ENCODE assay signal across 8 cellular contexts in the genomic region with DNA sequence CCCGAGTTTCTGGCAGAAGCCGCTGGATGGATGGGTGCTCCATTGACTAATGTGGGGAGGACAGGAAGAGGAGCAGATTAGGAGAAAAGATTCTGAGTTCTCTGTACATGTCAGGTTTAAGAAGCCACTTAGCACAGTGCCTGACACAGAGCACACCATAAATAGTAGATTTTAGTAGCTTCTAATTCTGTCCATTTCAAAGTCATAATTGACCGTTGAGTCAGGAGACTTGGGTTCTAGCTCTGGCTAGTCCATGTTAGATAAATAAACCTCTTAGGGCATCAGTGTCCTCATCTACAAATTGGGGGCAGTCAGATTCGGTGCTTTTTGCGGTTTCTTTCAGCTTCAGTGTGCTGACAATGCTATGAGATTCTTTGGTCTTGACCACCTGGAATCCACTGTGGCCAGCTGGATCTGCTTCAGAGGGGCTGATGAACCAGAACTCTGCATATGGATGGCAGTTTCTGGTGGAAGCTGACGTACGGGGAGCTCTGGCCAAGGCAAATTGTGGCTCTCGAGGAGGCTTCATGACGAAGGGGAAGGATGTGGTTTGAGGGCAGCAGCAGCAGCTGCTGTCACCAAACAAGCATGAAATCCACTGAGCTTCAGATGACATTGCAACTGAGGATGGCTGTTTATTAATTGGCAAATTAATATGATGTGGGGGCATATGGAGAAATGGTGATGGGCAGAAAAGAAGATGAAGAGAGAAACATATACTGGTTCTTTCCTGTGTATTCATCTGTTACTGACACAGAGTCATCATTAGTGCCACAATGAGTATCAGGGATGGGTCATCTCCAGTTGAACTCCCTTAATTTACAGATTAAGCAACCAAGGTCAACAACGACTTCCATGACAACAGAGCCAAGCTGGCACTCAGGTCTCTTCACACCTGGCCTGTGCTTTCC.
DNase-seq lines count a peak whose midpoint lies in the region; ATAC-seq and TF ChIP-seq lines count a peak whose summit lies in the region.

No MANE protein-coding gene starts in this region.

- no peaks in the 10 kb centered on the region for H3K9me3 Mint-ChIP-seq in activated CD8-positive, alpha-beta memory T cell treated with anti-CD3 and anti-CD28 coated beads, Interleukin-2, amount 10 ng/mL, durations not matched to agents 7 days and 5 days (ENCODE audit: low read depth)
- peaks cover 3% of the 10 kb centered on the region for H3K9me3 Mint-ChIP-seq in stimulated activated memory B cell treated with anti-CD40 and anti-IgM and Interleukin-4, amounts not matched to agents 10 μg/mL and 1 μg/mL and 100 μg/mL, for 72 hours
- H3K9me3 Mint-ChIP-seq in osteocyte (ENCODE audit: unreplicated experiment) = peaks cover 4% of the 10 kb centered on the region

- no peak for TF ChIP-seq CTCF in osteocyte (IDR thresholded peaks at IDR 0.05)

- ATAC-seq in GM18502 (IDR thresholded peaks at IDR 0.05; ENCODE audit: poor library complexity, unreplicated experiment) (peak; percentile 93), HG02798 (IDR thresholded peaks at IDR 0.05; ENCODE audit: poor library complexity, unreplicated experiment) (peak; percentile 93), left colon (peak; percentile 41)
- ATAC-seq in activated CD8-positive, alpha-beta memory T cell treated with anti-CD3 and anti-CD28 coated beads, Interleukin-2, amount 10 ng/mL, durations not matched to agents 7 days and 5 days = peak; percentile 94
- peak; percentile 94 for ATAC-seq in stimulated activated memory B cell treated with anti-CD40 and anti-IgM and Interleukin-4, amounts not matched to agents 10 μg/mL and 1 μg/mL and 100 μg/mL, for 72 hours

- CTCF ChIA-PET in activated CD8-positive, alpha-beta memory T cell treated with anti-CD3 and anti-CD28 coated beads, Interleukin-2, amount 10 ng/mL, durations not matched to agents 7 days and 5 days (lab: Charles Lee) = interaction anchor here (0.7 to 1.5 kb wide), 6 partner anchors 10 to 270 kb away, joined by 3 to 8 read pairs (median 4); no protein-coding TSS in a partner anchor

- H3K4me1 Mint-ChIP-seq in activated CD8-positive, alpha-beta memory T cell treated with anti-CD3 and anti-CD28 coated beads, Interleukin-2, amount 10 ng/mL, durations not matched to agents 7 days and 5 days = peaks cover 40% of the 10 kb centered on the region
- H3K4me1 Mint-ChIP-seq in stimulated activated memory B cell treated with anti-CD40 and anti-IgM and Interleukin-4, amounts not matched to agents 10 μg/mL and 1 μg/mL and 100 μg/mL, for 72 hours = peaks cover 37% of the 10 kb centered on the region
- peaks cover 27% of the 10 kb centered on the region for H3K4me1 Mint-ChIP-seq in osteocyte (ENCODE audit: unreplicated experiment)

- peaks cover 4% of the 10 kb centered on the region for H3K36me3 Mint-ChIP-seq in activated CD8-positive, alpha-beta memory T cell treated with anti-CD3 and anti-CD28 coated beads, Interleukin-2, amount 10 ng/mL, durations not matched to agents 7 days and 5 days
- H3K36me3 Mint-ChIP-seq in stimulated activated memory B cell treated with anti-CD40 and anti-IgM and Interleukin-4, amounts not matched to agents 10 μg/mL and 1 μg/mL and 100 μg/mL, for 72 hours = peaks cover 6% of the 10 kb centered on the region
- H3K36me3 Mint-ChIP-seq in osteocyte (ENCODE audit: unreplicated experiment) = peaks cover 8% of the 10 kb centered on the region

- H3K27me3 Mint-ChIP-seq in activated CD8-positive, alpha-beta memory T cell treated with anti-CD3 and anti-CD28 coated beads, Interleukin-2, amount 10 ng/mL, durations not matched to agents 7 days and 5 days = peaks cover 4% of the 10 kb centered on the region
- no peaks in the 10 kb centered on the region for H3K27me3 Mint-ChIP-seq in stimulated activated memory B cell treated with anti-CD40 and anti-IgM and Interleukin-4, amounts not matched to agents 10 μg/mL and 1 μg/mL and 100 μg/mL, for 72 hours
- H3K27me3 Mint-ChIP-seq in osteocyte (ENCODE audit: unreplicated experiment) = no peaks in the 10 kb centered on the region

- intact Hi-C loops in left colon (cut with DNase I, micrococcal nuclease) = no loop called here

- peak overlapping the region; percentile 92 for H3K27ac Mint-ChIP-seq in activated CD8-positive, alpha-beta memory T cell treated with anti-CD3 and anti-CD28 coated beads, Interleukin-2, amount 10 ng/mL, durations not matched to agents 7 days and 5 days
- H3K27ac Mint-ChIP-seq in stimulated activated memory B cell treated with anti-CD40 and anti-IgM and Interleukin-4, amounts not matched to agents 10 μg/mL and 1 μg/mL and 100 μg/mL, for 72 hours = peak overlapping the region; percentile 62
- no peak overlapping the region for H3K27ac Mint-ChIP-seq in osteocyte (ENCODE audit: unreplicated experiment)

- H3K4me3 Mint-ChIP-seq in activated CD8-positive, alpha-beta memory T cell treated with anti-CD3 and anti-CD28 coated beads, Interleukin-2, amount 10 ng/mL, durations not matched to agents 7 days and 5 days = peak overlapping the region; percentile 51
- H3K4me3 Mint-ChIP-seq in stimulated activated memory B cell treated with anti-CD40 and anti-IgM and Interleukin-4, amounts not matched to agents 10 μg/mL and 1 μg/mL and 100 μg/mL, for 72 hours = peak overlapping the region; percentile 2
- no peak overlapping the region for H3K4me3 Mint-ChIP-seq in osteocyte (ENCODE audit: unreplicated experiment)

- peak; percentile 82 for DNase-seq in NCI-H510A treated with DMSO at 0.1 percent for 48 hours (lab: John Stamatoyannopoulos, UW)
- DNase-seq in activated CD8-positive, alpha-beta memory T cell treated with anti-CD3 and anti-CD28 coated beads, Interleukin-2, amount 10 ng/mL, durations not matched to agents 7 days and 5 days = peak; percentile 93
- DNase-seq in left colon = peak; percentile 43 to 50
- DNase-seq in osteocyte (ENCODE audit: extremely low spot score, unreplicated experiment) = no peak
- no peak for DNase-seq in superior temporal gyrus (ENCODE audit: extremely low spot score)

Comparison
In these comparisons a context has a peak if more than half of its experiments do, and no peak if none do; other contexts are left out.
1. ATAC-seq: peak in every context shown above with its lines; median percentile 94 in activated CD8-positive, alpha-beta memory T cell treated with anti-CD3 and anti-CD28 coated beads, Interleukin-2, amount 10 ng/mL, durations not matched to agents 7 days and 5 days; 94 in stimulated activated memory B cell treated with anti-CD40 and anti-IgM and Interleukin-4, amounts not matched to agents 10 μg/mL and 1 μg/mL and 100 μg/mL, for 72 hours; 93 in GM18502; 93 in HG02798; 41 in left colon.
2. DNase-seq: peak in NCI-H510A treated with DMSO at 0.1 percent for 48 hours (single experiment), activated CD8-positive, alpha-beta memory T cell treated with anti-CD3 and anti-CD28 coated beads, Interleukin-2, amount 10 ng/mL, durations not matched to agents 7 days and 5 days (single experiment) and left colon (2 of 2); none in osteocyte (single experiment) and superior temporal gyrus (single experiment).